ENCODE assay signal across 14 cellular contexts in genomic region chr20:21183722-21184121, GRCh38. TPM values are rescaled to one million over a fixed set of nuclear protein-coding genes. Genes with fewer than 3 reads are reported as not detected.
DNase-seq lines count a peak whose midpoint lies in the region; ATAC-seq lines count a peak whose summit lies in the region.
"Had no signal": no experiment of that assay in that cellular context is flagged by ENCODE, and none has a peak within 500 bp of the region (broad histone marks: within the 10 kb centered on the region; RNA-seq: fewer than 3 reads in every experiment).

No MANE protein-coding gene starts in this region.

- ATAC-seq in left ventricle myocardium superior (peak; percentile 34), HG03039 (IDR thresholded peaks at IDR 0.05; ENCODE audit: unreplicated experiment) (no peak)
- ATAC-seq: left lobe of liver had no signal

- DNase-seq in left ventricle myocardium superior, result no peak
- DNase-seq in cardiac septum (ENCODE audit: low spot score), result no peak
- DNase-seq in SW480 (ENCODE audit: low spot score), result peak; percentile 89
- peak; percentile 11 for DNase-seq in hepatic stellate cell (ENCODE audit: low spot score)
- no peak for DNase-seq in NK-92 (lab: John Stamatoyannopoulos, UW; ENCODE audit: unreplicated experiment)
- DNase-seq in G401 (ENCODE audit: low spot score), result no peak
- no peak for DNase-seq in DMS53 treated with DMSO at 0.1 percent for 48 hours (lab: John Stamatoyannopoulos, UW; ENCODE audit: unreplicated experiment)
- DNase-seq: activated CD4-positive, alpha-beta memory T cell treated with anti-CD3 and anti-CD28 coated beads for 36 hours; effector CD8-positive, alpha-beta T cell; heart right ventricle; NCI-H2171 treated with DMSO at 0.1 percent for 48 hours; nephron progenitor cell had no signal

- intact Hi-C loops in left ventricle myocardium superior (cut with micrococcal nuclease) (no loop called here), cardiac septum (cut with DNase I) (no loop called here)

- in situ Hi-C loops in G401 (cut with HindIII; ENCODE audit: low sequenced_read_pairs), result no loop called here

RNA-seq across cellular contexts. Expression of gene KIZ, which starts 57.8 kb away (rescaled TPM):
- total RNA-seq in left ventricle myocardium superior (41.9 TPM), cardiac septum (22.9 TPM)
- 12.4 and 22.6 TPM in 2 replicates for total RNA-seq in G401 (2014; rRNA removed; shearing (Covaris generic))

Comparison
In these comparisons a context has a peak if more than half of its experiments do, and no peak if none do; other contexts are left out.
1. DNase-seq: peak in SW480 (single experiment) and hepatic stellate cell (single experiment); none in left ventricle myocardium superior (single experiment), cardiac septum (single experiment), NK-92 (single experiment), G401 (single experiment) and DMS53 treated with DMSO at 0.1 percent for 48 hours (single experiment).